ENCODE assay signal across 13 cellular contexts in the genomic region with DNA sequence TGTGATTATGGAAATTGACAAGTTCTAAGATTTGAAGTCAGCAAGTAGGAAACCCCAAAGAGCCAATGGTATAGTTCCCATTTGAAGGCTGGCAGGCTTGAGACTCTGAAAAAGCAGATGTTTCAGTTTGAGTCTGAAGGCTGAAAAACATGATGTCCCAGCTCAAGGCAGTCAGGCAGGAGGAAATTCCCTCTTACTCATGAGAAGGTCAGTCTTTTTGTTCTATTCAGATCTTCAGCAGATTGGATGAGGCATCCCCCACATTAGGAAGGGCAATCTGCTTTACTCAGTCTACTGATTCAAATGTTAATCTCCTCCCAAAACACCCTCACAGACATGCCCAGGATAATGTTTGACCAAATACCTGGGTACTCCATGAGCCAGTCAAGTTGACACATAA.
DNase-seq lines count a peak whose midpoint lies in the region; ATAC-seq, FAIRE-seq and TF ChIP-seq lines count a peak whose summit lies in the region.
"Had no signal": no experiment of that assay in that cellular context is flagged by ENCODE, and none has a peak within 500 bp of the region (broad histone marks: within the 10 kb centered on the region; RNA-seq: fewer than 3 reads in every experiment).

No MANE protein-coding gene starts in this region.

- H3K27ac ChIP-seq in substantia nigra (ENCODE audit: low read depth, low read length, poor library complexity, severe bottlenecking) (no peak overlapping the region), pancreas (no peak overlapping the region)
- H3K27ac ChIP-seq: dorsolateral prefrontal cortex had no signal

- no peak for TF ChIP-seq CTCF in pancreas (IDR thresholded peaks at IDR 0.05)

- no peaks in the 10 kb centered on the region for H3K36me3 ChIP-seq in pancreas

- H3K9me3 ChIP-seq in pancreas: no peaks in the 10 kb centered on the region

- intact Hi-C loops in left colon (cut with DNase I, micrococcal nuclease): no loop called here
- intact Hi-C loops in pancreas (cut with DNase I): no loop called here

- no peak overlapping the region for H3K4me3 ChIP-seq in pancreas
- H3K4me3 ChIP-seq: dorsolateral prefrontal cortex had no signal

- no peak for FAIRE-seq in pancreas (lab: Jason Lieb, UNC)

- peak; percentile 3 to 8 for DNase-seq in stimulated activated CD8-positive, alpha-beta memory T cell treated with anti-CD3 and anti-CD28 coated beads, Interleukin-15, amount 100 ng/mL, for 48 hours (ENCODE audit: low read depth in 2 of 2)
- DNase-seq in stimulated activated CD8-positive, alpha-beta memory T cell treated with anti-CD3 and anti-CD28 coated beads, Interleukin-4, amount 100 ng/mL, for 48 hours: no peak
- DNase-seq in RPMI7951 (ENCODE audit: low read depth) (peak; percentile 1), substantia nigra (lab: John Stamatoyannopoulos, UW) (no peak), left colon (no peak), DMS79 treated with DMSO at 0.1 percent for 48 hours (lab: John Stamatoyannopoulos, UW) (no peak), pancreas (no peak)
- DNase-seq: activated CD4-positive, CD25-positive, alpha-beta regulatory T cell; CD8-positive, alpha-beta memory T cell; dorsolateral prefrontal cortex; mesendoderm; NCI-H524 treated with DMSO at 0.1 percent for 48 hours had no signal

- no peaks in the 10 kb centered on the region for H3K27me3 ChIP-seq in pancreas
- H3K27me3 ChIP-seq: dorsolateral prefrontal cortex had no signal

- ATAC-seq in HG02840 (IDR thresholded peaks at IDR 0.05; ENCODE audit: low FRiP score, unreplicated experiment): peak; percentile 95
- no peak for ATAC-seq in left colon
- no peak for ATAC-seq in pancreas

- H3K4me1 ChIP-seq in pancreas: no peaks in the 10 kb centered on the region

Comparison
In these comparisons a context has a peak if more than half of its experiments do, and no peak if none do; other contexts are left out.
1. DNase-seq: peak in stimulated activated CD8-positive, alpha-beta memory T cell treated with anti-CD3 and anti-CD28 coated beads, Interleukin-15, amount 100 ng/mL, for 48 hours (2 of 2) and RPMI7951 (single experiment); none in stimulated activated CD8-positive, alpha-beta memory T cell treated with anti-CD3 and anti-CD28 coated beads, Interleukin-4, amount 100 ng/mL, for 48 hours (single experiment), substantia nigra (0 of 49), left colon (0 of 2), DMS79 treated with DMSO at 0.1 percent for 48 hours (single experiment) and pancreas (0 of 6).